8 cellular contexts compared by ENCODE assay signal in the genomic region with DNA sequence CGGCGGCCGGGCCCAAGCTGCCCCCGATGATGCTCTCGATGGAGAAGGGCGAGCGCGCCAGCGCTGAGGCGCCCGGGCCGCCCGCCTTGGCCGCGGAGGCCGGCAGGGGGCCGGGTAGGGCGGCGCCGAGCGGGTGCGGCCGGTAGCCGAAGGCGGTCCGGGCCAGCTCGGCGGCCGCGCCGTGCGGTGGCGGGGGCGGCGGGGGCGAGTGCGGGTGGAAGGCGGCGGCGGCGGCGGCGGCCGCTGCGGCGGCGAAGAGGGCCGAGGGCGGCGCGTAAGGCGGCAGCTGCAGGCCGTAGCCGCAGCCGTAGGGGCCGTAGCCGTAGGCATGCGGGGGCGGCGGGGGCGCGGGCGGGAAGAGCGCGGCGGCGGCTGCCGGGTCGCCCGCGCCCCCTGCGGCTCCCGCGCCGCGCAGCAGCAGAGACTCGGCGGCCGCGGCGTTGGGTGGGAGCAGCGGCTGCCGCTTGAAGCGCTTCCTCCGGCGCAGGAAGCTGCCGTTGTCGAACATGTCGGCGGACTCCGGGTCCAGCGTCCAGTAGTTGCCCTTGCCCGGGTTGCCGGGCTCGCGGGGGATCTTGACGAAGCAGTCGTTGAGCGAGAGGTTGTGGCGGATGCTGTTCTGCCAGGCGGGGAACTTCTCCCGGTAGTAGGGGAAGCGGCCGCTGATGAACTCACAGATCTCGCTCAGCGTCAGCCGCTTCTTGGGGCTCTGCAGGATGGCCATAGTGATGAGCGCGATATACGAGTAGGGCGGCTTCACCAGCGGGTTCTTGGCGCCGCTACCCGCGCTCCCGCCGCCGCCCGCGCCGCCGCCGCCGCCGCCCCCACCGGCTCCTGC. TPM values are rescaled to one million over a fixed set of nuclear protein-coding genes. Genes with fewer than 3 reads are reported as not detected.
DNase-seq lines count a peak whose midpoint lies in the region; TF ChIP-seq lines count a peak whose summit lies in the region.

No MANE protein-coding gene starts in this region.

- H2AK5ac ChIP-seq in neuronal stem cell (ENCODE audit: low read depth, low read length), result no peak overlapping the region

- H3K4ac ChIP-seq in neuronal stem cell (ENCODE audit: low read length), result no peak overlapping the region

- H4K91ac ChIP-seq in neuronal stem cell (ENCODE audit: low read depth, low read length, poor library complexity), result no peak overlapping the region

- H3K27ac ChIP-seq in cardiac muscle cell (no peak overlapping the region), esophagus squamous epithelium (peak overlapping the region; percentile 59 to 89 (median 78)), neuronal stem cell (replicated peaks; ENCODE audit: low read length) (no peak overlapping the region)

- no peak overlapping the region for H2BK12ac ChIP-seq in neuronal stem cell (ENCODE audit: low read length)

- peak overlapping the region; percentile 98 for H3K4me2 ChIP-seq in neuronal stem cell (ENCODE audit: insufficient read depth, low read length, poor library complexity, severe bottlenecking)

- POLR2A ChIA-PET in activated CD4-positive, alpha-beta memory T cell treated with anti-CD3 and anti-CD28 coated beads, Interleukin-2, amount 10 ng/mL, durations not matched to agents 7 days and 5 days (lab: Charles Lee), result interaction anchor here (1.6 kb wide), 2 partner anchors 51 to 60 kb away, joined by 7 to 8 read pairs; a partner anchor contains a TSS

- H3K14ac ChIP-seq in neuronal stem cell (ENCODE audit: low read length), result no peak overlapping the region

- no peak overlapping the region for H2BK120ac ChIP-seq in neuronal stem cell (ENCODE audit: low read depth, low read length)

- H3K4me1 ChIP-seq in cardiac muscle cell (ENCODE audit: low read depth) (no peaks in the 10 kb centered on the region), esophagus squamous epithelium (peaks cover 18 to 55% (median 23%) of the 10 kb centered on the region in 3 donors), neuronal stem cell (ENCODE audit: control insufficient read depth in 2 of 2, insufficient read depth in 1 of 2, low read depth in 1 of 2, low read length in 2 of 2) (peaks cover 2 to 5% of the 10 kb centered on the region in 2 donors)

- TF ChIP-seq CTCF in cardiac muscle cell (IDR thresholded peaks at IDR 0.05; ENCODE audit: low read depth, low read length) (no peak), esophagus squamous epithelium (IDR thresholded peaks at IDR 0.05) (no peak)

- no peak for TF ChIP-seq POLR2A in esophagus squamous epithelium (IDR thresholded peaks at IDR 0.05)

- H3K23ac ChIP-seq in neuronal stem cell (ENCODE audit: low read depth, low read length, poor library complexity), result no peak overlapping the region

- H3K9me3 Mint-ChIP-seq in activated CD4-positive, alpha-beta memory T cell treated with anti-CD3 and anti-CD28 coated beads, Interleukin-2, amount 10 ng/mL, durations not matched to agents 7 days and 5 days, result no peaks in the 10 kb centered on the region

- H3K36me3 Mint-ChIP-seq in activated CD4-positive, alpha-beta memory T cell treated with anti-CD3 and anti-CD28 coated beads, Interleukin-2, amount 10 ng/mL, durations not matched to agents 7 days and 5 days (ENCODE audit: low read depth), result peaks cover 12% of the 10 kb centered on the region

- 0% methylated on average over 2 to 6 of the region's 127 CpGs for WGBS in esophagus squamous epithelium, 2 donors
- WGBS in neuronal stem cell (ENCODE audit: extremely low coverage in 2 of 2, insufficient read length in 2 of 2, insufficient replicate concordance in 1 of 2), 2 donors, result no CpG with 5 or more reads among the region's 127 CpGs

- peak overlapping the region; percentile 75 for H3K4me3 Mint-ChIP-seq in activated CD4-positive, alpha-beta memory T cell treated with anti-CD3 and anti-CD28 coated beads, Interleukin-2, amount 10 ng/mL, durations not matched to agents 7 days and 5 days

- H3K27ac Mint-ChIP-seq in activated CD4-positive, alpha-beta memory T cell treated with anti-CD3 and anti-CD28 coated beads, Interleukin-2, amount 10 ng/mL, durations not matched to agents 7 days and 5 days, result peak overlapping the region; percentile 56

- H3K36me3 ChIP-seq in cardiac muscle cell (no peaks in the 10 kb centered on the region), MG63 (no peaks in the 10 kb centered on the region), esophagus squamous epithelium (no peaks in the 10 kb centered on the region), neuronal stem cell (replicated peaks in 1 of 2; ENCODE audit: control insufficient read depth in 2 of 2, insufficient read depth in 2 of 2, low read length in 2 of 2) (no peaks in the 10 kb centered on the region)

- H3K79me1 ChIP-seq in neuronal stem cell (ENCODE audit: low read depth, low read length), result no peaks in the 10 kb centered on the region

- H3K4me3 ChIP-seq in cardiac muscle cell, result peak overlapping the region; percentile 28
- peak overlapping the region; percentile 81 for H3K4me3 ChIP-seq in MG63
- H3K4me3 ChIP-seq in esophagus squamous epithelium, result peak overlapping the region; percentile 39 to 77 (median 52)
- peak overlapping the region; percentile 41 to 49 for H3K4me3 ChIP-seq in neuronal stem cell (ENCODE audit: low read length in 2 of 2)

- H3K27me3 Mint-ChIP-seq in activated CD4-positive, alpha-beta memory T cell treated with anti-CD3 and anti-CD28 coated beads, Interleukin-2, amount 10 ng/mL, durations not matched to agents 7 days and 5 days, result peaks cover 80% of the 10 kb centered on the region

- no peak overlapping the region for H2BK5ac ChIP-seq in neuronal stem cell (ENCODE audit: low read length)

- H3K9ac ChIP-seq in neuronal stem cell (ENCODE audit: low read depth, low read length, poor library complexity), result no peak overlapping the region

- H3K9me3 ChIP-seq in cardiac muscle cell (ENCODE audit: low read depth), result no peaks in the 10 kb centered on the region
- H3K9me3 ChIP-seq in MG63, result no peaks in the 10 kb centered on the region
- H3K9me3 ChIP-seq in esophagus squamous epithelium, result no peaks in the 10 kb centered on the region
- peaks cover 0 to 2% of the 10 kb centered on the region in 2 donors for H3K9me3 ChIP-seq in neuronal stem cell (replicated peaks in 1 of 2; ENCODE audit: control insufficient read depth in 2 of 2, insufficient read depth in 1 of 2, low read depth in 1 of 2, low read length in 2 of 2)

- CTCF ChIA-PET in activated CD4-positive, alpha-beta memory T cell treated with anti-CD3 and anti-CD28 coated beads, Interleukin-2, amount 10 ng/mL, durations not matched to agents 7 days and 5 days (lab: Charles Lee), result no interaction called here

- H2AFZ ChIP-seq in neuronal stem cell (ENCODE audit: low read length), result peak overlapping the region; percentile 97

- H3K27me3 ChIP-seq in cardiac muscle cell, result peaks cover 100% of the 10 kb centered on the region
- H3K27me3 ChIP-seq in MG63, result peaks cover 10% of the 10 kb centered on the region
- H3K27me3 ChIP-seq in esophagus squamous epithelium, result peaks cover 25 to 99% (median 59%) of the 10 kb centered on the region in 4 donors
- H3K27me3 ChIP-seq in neuronal stem cell (ENCODE audit: control insufficient read depth in 3 of 3, insufficient read depth in 3 of 3, low read depth in 1 of 3, low read length in 3 of 3), result peaks cover 46 to 89% (median 81%) of the 10 kb centered on the region in 3 experiments

- H3K4me1 Mint-ChIP-seq in activated CD4-positive, alpha-beta memory T cell treated with anti-CD3 and anti-CD28 coated beads, Interleukin-2, amount 10 ng/mL, durations not matched to agents 7 days and 5 days, result peaks cover 27% of the 10 kb centered on the region

- no peak overlapping the region for H4K8ac ChIP-seq in neuronal stem cell (ENCODE audit: low read depth, low read length)

- peak overlapping the region; percentile 64 for H3K18ac ChIP-seq in neuronal stem cell (ENCODE audit: low read length)

- intact Hi-C loops in cardiac septum (cut with DNase I), result loop anchor here (5.0 kb wide), 1 partner anchor 145 kb away; no protein-coding TSS in a partner anchor
- intact Hi-C loops in esophagus squamous epithelium (cut with DNase I), result loop anchor here (10.0 kb wide), 1 partner anchor 143 kb away; no protein-coding TSS in a partner anchor

- DNase-seq in cardiac muscle cell (ENCODE audit: low read depth in 1 of 2, low spot score in 1 of 2), result peak; percentile 31 to 56
- no peak for DNase-seq in cardiac septum (ENCODE audit: low spot score)
- DNase-seq in MG63, result peak; percentile 68
- peak; percentile 52 for DNase-seq in activated CD4-positive, alpha-beta memory T cell treated with anti-CD3 and anti-CD28 coated beads, Interleukin-2, amount 10 ng/mL, durations not matched to agents 7 days and 5 days
- DNase-seq in esophagus squamous epithelium (lab: John Stamatoyannopoulos, UW), result no peak
- DNase-seq in neuronal stem cell (ENCODE audit: low spot score), result no peak
- DNase-seq in cortex of kidney (lab: John Stamatoyannopoulos, UW), result no peak
- no peak for DNase-seq in NCI-H524 treated with DMSO at 0.1 percent for 48 hours (lab: John Stamatoyannopoulos, UW)

- no peak overlapping the region for H2BK15ac ChIP-seq in neuronal stem cell (ENCODE audit: low read length)

RNA-seq across cellular contexts. Expression of a gene that starts 1.1 kb away (rescaled TPM):
- total RNA-seq in cardiac muscle cell (0.11 TPM in 1 of 2 replicates, not detected in the other), cardiac septum (0.54 TPM), esophagus squamous epithelium (1 to 10 TPM in 2 of 4 donors, under 1 TPM in 1, not detected in 1; 0.48 to 3.5 (median 1.5) TPM)
- polyA plus RNA-seq in cardiac muscle cell, result 0.28 TPM in 1 of 2 replicates, not detected in the other
- total RNA-seq in MG63 (2014; rRNA removed; shearing (Covaris generic); ENCODE audit: low replicate concordance), result 9.6 and 26.5 TPM in 2 replicates
- total RNA-seq in activated CD4-positive, alpha-beta memory T cell treated with anti-CD3 and anti-CD28 coated beads, Interleukin-2, amount 10 ng/mL, durations not matched to agents 7 days and 5 days, result under 1 TPM; 0.28 to 0.38 TPM
- polyA plus RNA-seq in neuronal stem cell (2013, experiment 1 of 2), result 0.07 TPM
- polyA plus RNA-seq in neuronal stem cell (2013, experiment 2 of 2), result 0.06 TPM

RNA-seq across cellular contexts. Expression of a gene that starts 50.8 kb away (rescaled TPM):
- 407 and 433 TPM in 2 replicates for total RNA-seq in cardiac muscle cell
- polyA plus RNA-seq in cardiac muscle cell, result 375 and 458 TPM in 2 replicates
- total RNA-seq in cardiac septum, result 325 TPM
- total RNA-seq in MG63 (2014; rRNA removed; shearing (Covaris generic); ENCODE audit: low replicate concordance), result 284 and 469 TPM in 2 replicates
- total RNA-seq in activated CD4-positive, alpha-beta memory T cell treated with anti-CD3 and anti-CD28 coated beads, Interleukin-2, amount 10 ng/mL, durations not matched to agents 7 days and 5 days, result 100 to 1,000 TPM; 716 to 729 TPM
- total RNA-seq in esophagus squamous epithelium, result 100 to 1,000 TPM; 467 to 654 (median 574) TPM
- polyA plus RNA-seq in neuronal stem cell (2013, experiment 1 of 2), result 1,368 TPM
- 1,375 TPM for polyA plus RNA-seq in neuronal stem cell (2013, experiment 2 of 2)

Comparison
In these comparisons a context has a peak if more than half of its experiments do, and no peak if none do; other contexts are left out.
1. DNase-seq: peak in cardiac muscle cell (2 of 2), MG63 (single experiment) and activated CD4-positive, alpha-beta memory T cell treated with anti-CD3 and anti-CD28 coated beads, Interleukin-2, amount 10 ng/mL, durations not matched to agents 7 days and 5 days (single experiment); none in cardiac septum (single experiment), esophagus squamous epithelium (single experiment), neuronal stem cell (single experiment), cortex of kidney (single experiment) and NCI-H524 treated with DMSO at 0.1 percent for 48 hours (single experiment).
2. H3K27ac ChIP-seq: peak in esophagus squamous epithelium (4 of 4); none in cardiac muscle cell (single experiment) and neuronal stem cell (single experiment).
3. H3K4me3 ChIP-seq: peak in every context shown above with its lines; median percentile 81 in MG63; 52 in esophagus squamous epithelium; 45 in neuronal stem cell; 28 in cardiac muscle cell.